Comparison of ENCODE assay signal across 12 cellular contexts in genomic region chr10:43220971-43221418, GRCh38.
A peak's percentile ranks its signal among the peaks of the same experiment; 100 is the strongest.
DNase-seq lines count a peak whose midpoint lies in the region; ATAC-seq lines count a peak whose summit lies in the region.
"Had no signal": no experiment of that assay in that cellular context is flagged by ENCODE, and none has a peak within 500 bp of the region (broad histone marks: within the 10 kb centered on the region; RNA-seq: fewer than 3 reads in every experiment).

No MANE protein-coding gene starts in this region.

- peaks cover 7% of the 10 kb centered on the region for H3K36me3 Mint-ChIP-seq in central memory CD8-positive, alpha-beta T cell (ENCODE audit: insufficient read depth)
- H3K36me3 Mint-ChIP-seq: CD4-positive, alpha-beta memory T cell; type B pancreatic cell had no signal

- H3K27me3 Mint-ChIP-seq in central memory CD8-positive, alpha-beta T cell, result no peaks in the 10 kb centered on the region

- peak overlapping the region; percentile 36 for H3K4me3 Mint-ChIP-seq in central memory CD8-positive, alpha-beta T cell
- H3K4me3 Mint-ChIP-seq: CD4-positive, alpha-beta memory T cell; type B pancreatic cell had no signal

- H3K9me3 Mint-ChIP-seq in central memory CD8-positive, alpha-beta T cell, result no peaks in the 10 kb centered on the region
- H3K9me3 Mint-ChIP-seq: type B pancreatic cell had no signal

- peak; percentile 27 for DNase-seq in activated CD4-positive, CD25-positive, alpha-beta regulatory T cell treated with anti-CD3 and anti-CD28 coated beads, Interleukin-2, amount 50 U/mL, for 72 hours
- no peak for DNase-seq in activated CD4-positive, CD25-positive, alpha-beta regulatory T cell (lab: John Stamatoyannopoulos, UW)
- no peak for DNase-seq in central memory CD8-positive, alpha-beta T cell (ENCODE audit: low spot score in 2 of 2)
- DNase-seq in posterior cingulate gyrus (peak in 7 of 10 donors; percentile 2 to 82 (median 25)), globus pallidus (ENCODE audit: low spot score) (no peak)
- DNase-seq: CD4-positive, alpha-beta memory T cell; NCI-H1417 treated with DMSO at 0.1 percent for 48 hours; NCI-H2227 treated with DMSO at 0.1 percent for 48 hours had no signal

- ATAC-seq in GM21619 (IDR thresholded peaks at IDR 0.05; ENCODE audit: unreplicated experiment), result peak; percentile 48
- ATAC-seq in central memory CD8-positive, alpha-beta T cell (replicated peaks; ENCODE audit: extremely low read depth, poor library complexity, severe bottlenecking), result peak; percentile 30
- ATAC-seq in HG03025 (IDR thresholded peaks at IDR 0.05; ENCODE audit: low FRiP score, unreplicated experiment), result no peak
- ATAC-seq in GM18520 (IDR thresholded peaks at IDR 0.05; ENCODE audit: unreplicated experiment), result no peak

- H3K27ac Mint-ChIP-seq in central memory CD8-positive, alpha-beta T cell (ENCODE audit: low read depth), result peak overlapping the region; percentile 71
- H3K27ac Mint-ChIP-seq: CD4-positive, alpha-beta memory T cell; type B pancreatic cell had no signal

- intact Hi-C loops in posterior cingulate gyrus (cut with DNase I), result no loop called here

- peaks cover 44% of the 10 kb centered on the region for H3K4me1 Mint-ChIP-seq in central memory CD8-positive, alpha-beta T cell

Comparison
In these comparisons a context has a peak if more than half of its experiments do, and no peak if none do; other contexts are left out.
1. DNase-seq: peak in activated CD4-positive, CD25-positive, alpha-beta regulatory T cell treated with anti-CD3 and anti-CD28 coated beads, Interleukin-2, amount 50 U/mL, for 72 hours (single experiment) and posterior cingulate gyrus (7 of 10); none in activated CD4-positive, CD25-positive, alpha-beta regulatory T cell (0 of 4), central memory CD8-positive, alpha-beta T cell (0 of 2) and globus pallidus (single experiment).
2. ATAC-seq: peak in GM21619 (single experiment) and central memory CD8-positive, alpha-beta T cell (single experiment); none in HG03025 (single experiment) and GM18520 (single experiment).